In the genomic region with DNA sequence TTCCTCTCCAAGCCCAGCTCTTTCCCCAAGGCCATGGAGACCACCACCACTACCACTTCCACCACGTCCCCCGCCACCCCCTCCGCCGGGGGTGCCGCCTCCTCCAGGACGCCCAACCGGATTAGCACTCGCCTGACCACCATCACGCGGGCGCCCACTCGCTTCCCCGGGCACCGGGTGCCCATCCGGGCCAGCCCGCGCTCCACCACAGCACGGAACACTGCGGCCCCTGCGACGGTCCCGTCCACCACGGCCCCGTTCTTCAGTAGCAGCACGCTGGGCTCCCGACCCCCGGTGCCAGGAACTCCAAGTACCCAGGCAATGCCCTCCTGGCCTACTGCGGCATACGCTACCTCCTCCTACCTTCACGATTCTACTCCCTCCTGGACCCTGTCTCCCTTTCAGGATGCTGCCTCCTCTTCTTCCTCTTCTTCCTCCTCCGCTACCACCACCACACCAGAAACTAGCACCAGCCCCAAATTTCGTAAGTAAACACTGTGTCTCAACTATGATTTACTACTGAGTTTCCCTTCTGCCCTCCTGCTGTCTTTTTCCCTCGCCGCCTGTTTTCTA, we compare ENCODE assay signal across 11 cellular contexts. TPM values are rescaled to one million over a fixed set of nuclear protein-coding genes. Genes with fewer than 3 reads are reported as not detected.
DNase-seq lines count a peak whose midpoint lies in the region; ATAC-seq, FAIRE-seq and TF ChIP-seq lines count a peak whose summit lies in the region.
"Had no signal": no experiment of that assay in that cellular context is flagged by ENCODE, and none has a peak within 500 bp of the region (broad histone marks: within the 10 kb centered on the region; RNA-seq: fewer than 3 reads in every experiment).

No MANE protein-coding gene starts in this region.

- TF ChIP-seq EP300 in suprapubic skin (IDR thresholded peaks at IDR 0.05): no peak

- no TSS peak for BruUV-seq in mammary epithelial cell (replicated peaks; lab: Mats Ljungman, UMichigan)

- H3K4me1 Mint-ChIP-seq in activated naive CD8-positive, alpha-beta T cell treated with anti-CD3 and anti-CD28 coated beads for 36 hours: peaks cover 8% of the 10 kb centered on the region

- TF ChIP-seq CTCF in breast epithelium (IDR thresholded peaks at IDR 0.05) (no peak), mammary epithelial cell (conservative IDR thresholded peaks at IDR 0.05 in 1 of 2, IDR thresholded peaks at IDR 0.05 in 1 of 2; ENCODE audit: extremely low read depth in 1 of 2, insufficient read depth in 1 of 2, low read depth in 1 of 2, low read length in 2 of 2) (no peak), kidney epithelial cell (IDR thresholded peaks at IDR 0.05; ENCODE audit: insufficient read depth, low read length, poor library complexity, severe bottlenecking) (no peak), suprapubic skin (IDR thresholded peaks at IDR 0.05) (no peak)

- CTCF ChIA-PET in mammary epithelial cell (lab: Charles Lee; ENCODE audit: low non-redundant PET): no interaction called here

- no peak overlapping the region for H3K4me2 ChIP-seq in mammary epithelial cell (ENCODE audit: insufficient read depth, low read depth, low read length)

- no peaks in the 10 kb centered on the region for H3K79me2 ChIP-seq in mammary epithelial cell (ENCODE audit: insufficient read depth, low read length)

- ATAC-seq in GM19351 (IDR thresholded peaks at IDR 0.05; ENCODE audit: unreplicated experiment) (no peak), HG03354 (IDR thresholded peaks at IDR 0.05; ENCODE audit: poor library complexity, severe bottlenecking, unreplicated experiment) (no peak)

- no peaks in the 10 kb centered on the region for H3K4me1 ChIP-seq in breast epithelium
- peaks cover 2% of the 10 kb centered on the region for H3K4me1 ChIP-seq in mammary epithelial cell (ENCODE audit: insufficient read depth, low read length)
- H3K4me1 ChIP-seq in suprapubic skin: peaks cover 10% of the 10 kb centered on the region

- H3K27me3 Mint-ChIP-seq in activated naive CD8-positive, alpha-beta T cell treated with anti-CD3 and anti-CD28 coated beads for 36 hours: peaks cover 72% of the 10 kb centered on the region

- no peak for FAIRE-seq in GM12891 (lab: Jason Lieb, UNC)

- H3K9me3 Mint-ChIP-seq in activated naive CD8-positive, alpha-beta T cell treated with anti-CD3 and anti-CD28 coated beads for 36 hours: no peaks in the 10 kb centered on the region

- H3K27me3 ChIP-seq in breast epithelium (peaks cover 3 to 25% of the 10 kb centered on the region in 2 donors), mammary epithelial cell (ENCODE audit: insufficient read depth, low read length) (peaks cover 24% of the 10 kb centered on the region), kidney epithelial cell (ENCODE audit: control insufficient read depth, insufficient read depth, low read length) (peaks cover 21% of the 10 kb centered on the region), suprapubic skin (peaks cover 64% of the 10 kb centered on the region)

- intact Hi-C loops in breast epithelium (cut with DNase I; ENCODE audit: low total_unique reads): no loop called here
- intact Hi-C loops in mammary epithelial cell (cut with micrococcal nuclease): no loop called here

- H4K20me1 ChIP-seq in mammary epithelial cell (ENCODE audit: insufficient read depth, low read length): peaks cover 2% of the 10 kb centered on the region

- dilution Hi-C loops in mammary epithelial cell (cut with HindIII; ENCODE audit: low sequenced_read_pairs): no loop called here

- H3K4me3 Mint-ChIP-seq in activated naive CD8-positive, alpha-beta T cell treated with anti-CD3 and anti-CD28 coated beads for 36 hours: peak overlapping the region; percentile 74

- no peaks in the 10 kb centered on the region for H3K36me3 ChIP-seq in breast epithelium
- no peaks in the 10 kb centered on the region for H3K36me3 ChIP-seq in mammary epithelial cell (ENCODE audit: insufficient read depth, low read length)
- H3K36me3 ChIP-seq in kidney epithelial cell (ENCODE audit: control insufficient read depth, insufficient read depth, low read length): no peaks in the 10 kb centered on the region
- no peaks in the 10 kb centered on the region for H3K36me3 ChIP-seq in suprapubic skin

- H3K36me3 Mint-ChIP-seq in activated naive CD8-positive, alpha-beta T cell treated with anti-CD3 and anti-CD28 coated beads for 36 hours: no peaks in the 10 kb centered on the region

- H3K4me3 ChIP-seq in breast epithelium (peak overlapping the region; percentile 14 to 63 (median 54)), mammary epithelial cell (replicated peaks in 1 of 3; ENCODE audit: insufficient read depth in 1 of 3, low read depth in 2 of 3, low read length in 3 of 3) (no peak overlapping the region), kidney epithelial cell (ENCODE audit: low read depth, low read length) (peak overlapping the region; percentile 58), suprapubic skin (peak overlapping the region; percentile 39)

- in situ Hi-C loops in mammary epithelial cell (cut with MboI; ENCODE audit: low sequenced_read_pairs in 2 of 2): no loop called here

- DNase-seq in breast epithelium (ENCODE audit: low spot score in 2 of 2): no peak
- no peak for DNase-seq in mammary epithelial cell
- no peak for DNase-seq in activated naive CD8-positive, alpha-beta T cell treated with anti-CD3 and anti-CD28 coated beads for 36 hours
- DNase-seq in kidney epithelial cell (ENCODE audit: low read depth): no peak
- DNase-seq in suprapubic skin (ENCODE audit: low spot score in 2 of 2): no peak
- no peak for DNase-seq in GM12891 (ENCODE audit: insufficient read length, low spot score)
- DNase-seq: activated CD4-positive, alpha-beta T cell treated with anti-CD3 and anti-CD28 coated beads for 4 hours; cortex of kidney; stimulated activated CD4-positive, alpha-beta T cell treated with anti-CD3 and anti-CD28 coated beads, Interleukin-1b, Interleukin-23, amount 100 ng/mL, for 48 hours had no signal

- H3K27ac Mint-ChIP-seq in activated naive CD8-positive, alpha-beta T cell treated with anti-CD3 and anti-CD28 coated beads for 36 hours: no peak overlapping the region

- no peak overlapping the region for H2AFZ ChIP-seq in mammary epithelial cell (ENCODE audit: low read depth, low read length)

- H3K9me3 ChIP-seq in breast epithelium (no peaks in the 10 kb centered on the region), mammary epithelial cell (replicated peaks; ENCODE audit: insufficient read depth, low read length) (no peaks in the 10 kb centered on the region), suprapubic skin (no peaks in the 10 kb centered on the region)

- H3K27ac ChIP-seq in breast epithelium (no peak overlapping the region), mammary epithelial cell (ENCODE audit: insufficient read depth, low read depth, low read length) (no peak overlapping the region), suprapubic skin (no peak overlapping the region)

- 33% methylated on average over 8 of the region's 34 CpGs for WGBS in mammary epithelial cell (ENCODE audit: low coverage, missing lambda C conversion rate)
- 4% methylated on average over 34 of the region's 34 CpGs for WGBS in suprapubic skin

- no peak overlapping the region for H3K9ac ChIP-seq in mammary epithelial cell (ENCODE audit: insufficient read depth, low read length)

- no peak for TF ChIP-seq POLR2A in breast epithelium (IDR thresholded peaks at IDR 0.05)
- TF ChIP-seq POLR2A in suprapubic skin (IDR thresholded peaks at IDR 0.05): no peak
- no peak for TF ChIP-seq POLR2A in GM12891 (IDR thresholded peaks at IDR 0.05; ENCODE audit: low read depth, low read length)

TF ChIP-seq in GM12891, 5 proteins besides CTCF, POLR2A, EP300 and RAD21:
- no peak for TF ChIP-seq POU2F2 (IDR thresholded peaks at IDR 0.05; ENCODE audit: low read depth, low read length)
- no peak for TF ChIP-seq POLR2AphosphoS5 (IDR thresholded peaks at IDR 0.05; ENCODE audit: low read depth, low read length)

RNA-seq across cellular contexts. Expression of gene NRG3, which starts 0.8 kb away (rescaled TPM):
- total RNA-seq in breast epithelium (under 1 TPM; 0.16 to 0.88 (median 0.33) TPM), mammary epithelial cell (not detected), kidney epithelial cell (10.2 and 10.7 TPM in 2 replicates), suprapubic skin (1 to 10 TPM in 3 of 4 donors, under 1 TPM in 1; 0.65 to 3.5 (median 1.3) TPM)
- not detected for polyA plus RNA-seq in mammary epithelial cell
- not detected for polyA minus RNA-seq in mammary epithelial cell
- total RNA-seq in activated naive CD8-positive, alpha-beta T cell treated with anti-CD3 and anti-CD28 coated beads for 36 hours: not detected
- polyA plus RNA-seq in GM12891 (2012; ENCODE audit: low read depth, missing spikeins): not detected

Comparison
In these comparisons a context has a peak if more than half of its experiments do, and no peak if none do; other contexts are left out.
1. H3K4me3 ChIP-seq: peak in breast epithelium (3 of 3), kidney epithelial cell (single experiment) and suprapubic skin (single experiment); none in mammary epithelial cell (0 of 3).